Comparison of ENCODE assay signal across 8 cellular contexts in the genomic region with DNA sequence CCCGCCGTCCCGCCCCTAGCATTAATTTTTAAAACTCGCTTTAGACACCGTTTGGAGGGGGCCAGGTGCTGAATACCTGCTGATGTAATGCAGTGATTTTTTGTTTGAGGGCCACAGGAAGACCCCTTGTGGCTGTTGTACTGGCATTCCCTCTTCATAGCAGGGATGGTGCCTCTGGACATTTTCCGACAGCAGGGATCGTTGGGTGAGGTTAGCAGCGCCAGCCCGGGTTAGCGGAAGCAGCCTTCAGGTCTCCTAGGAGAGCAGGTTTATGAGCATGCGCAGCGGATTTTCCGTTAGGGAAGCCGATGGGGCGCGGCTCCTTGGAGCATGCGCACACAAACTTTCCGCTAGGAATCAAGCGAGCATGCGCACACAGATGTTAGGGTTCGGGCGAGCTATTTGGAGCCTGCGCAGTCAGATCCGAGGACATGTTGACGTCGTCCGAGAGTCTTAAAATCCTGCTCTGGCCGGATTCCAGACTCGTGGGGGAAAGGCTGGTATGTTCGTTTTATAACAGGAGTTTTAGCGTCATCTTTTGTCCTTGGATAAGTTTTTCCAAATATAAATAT.
DNase-seq lines count a peak whose midpoint lies in the region; ATAC-seq and TF ChIP-seq lines count a peak whose summit lies in the region.

No MANE protein-coding gene starts in this region.

- peak; percentile 97 for DNase-seq in NCI-H2081 treated with DMSO at 0.1 percent for 48 hours (lab: John Stamatoyannopoulos, UW)
- DNase-seq in cerebellar cortex (ENCODE audit: low spot score), result peak; percentile 91
- DNase-seq in iris pigment epithelial cell (ENCODE audit: low read depth), result peak; percentile 98
- peak; percentile 96 for DNase-seq in smooth muscle cell of the brain vasculature (ENCODE audit: low read depth, low spot score)
- no peak for DNase-seq in NCI-H1930 (lab: John Stamatoyannopoulos, UW)

- H3K4me3 ChIP-seq in GM12875 (ENCODE audit: low read depth, low read length), result peak overlapping the region; percentile 70

- peak; percentile 92 for ATAC-seq in HG02763 (IDR thresholded peaks at IDR 0.05; ENCODE audit: unreplicated experiment)
- peak; percentile 85 to 89 for ATAC-seq in activated CD4-positive, CD25-positive, alpha-beta regulatory T cell treated with anti-CD3 and anti-CD28 coated beads, Interleukin-2, amount 50 U/mL, for 24 hours

- no peak for TF ChIP-seq CTCF in GM12875 (IDR thresholded peaks at IDR 0.05; ENCODE audit: borderline replicate concordance, insufficient read depth, low read depth, low read length)

Comparison
In these comparisons a context has a peak if more than half of its experiments do, and no peak if none do; other contexts are left out.
1. DNase-seq: peak in NCI-H2081 treated with DMSO at 0.1 percent for 48 hours (single experiment), cerebellar cortex (single experiment), iris pigment epithelial cell (single experiment) and smooth muscle cell of the brain vasculature (single experiment); none in NCI-H1930 (0 of 2).